8 cellular contexts compared by ENCODE assay signal in the genomic region with DNA sequence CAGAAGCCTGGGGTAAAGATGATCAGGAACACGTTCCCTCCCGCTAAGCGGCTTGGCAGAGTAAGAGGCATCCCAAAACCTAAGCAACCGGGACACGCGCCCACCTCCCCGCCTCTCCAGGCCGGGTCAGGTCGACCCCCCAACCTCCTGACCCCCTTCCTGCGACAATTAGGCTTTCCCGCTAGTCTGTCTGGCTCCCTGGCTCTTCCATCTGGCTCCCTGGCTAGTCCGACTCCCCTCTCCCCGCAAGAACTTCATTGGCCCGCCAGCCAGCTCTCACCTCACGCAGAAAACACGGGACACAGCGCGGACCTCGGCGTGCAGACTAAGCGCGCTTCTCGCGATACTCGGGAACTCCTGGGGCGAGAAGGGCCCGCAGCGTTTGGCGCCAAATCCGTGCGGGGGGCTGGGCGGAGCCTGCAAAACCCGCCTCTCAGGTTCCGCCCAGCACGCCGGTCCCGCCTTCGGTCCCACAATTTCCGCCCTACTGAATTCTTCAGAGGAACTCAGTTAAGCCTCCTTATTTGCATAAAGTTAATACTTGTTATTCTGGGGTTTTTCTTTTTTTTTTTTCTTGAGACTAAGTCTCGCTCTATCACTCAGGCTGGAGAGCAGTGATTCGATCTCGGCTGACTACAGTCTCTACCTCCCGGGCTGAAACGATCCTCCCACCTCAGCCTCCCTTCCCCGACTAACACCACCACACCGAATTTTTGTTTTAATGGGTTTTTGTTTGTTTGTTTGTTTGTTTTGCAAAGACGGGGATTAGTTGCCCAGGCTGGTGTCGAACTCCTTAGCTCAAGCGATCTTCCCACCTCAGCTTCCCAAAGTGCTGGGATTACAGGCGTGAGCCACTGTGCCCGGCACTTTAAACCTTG. TPM values are rescaled to one million over a fixed set of nuclear protein-coding genes. Genes with fewer than 3 reads are reported as not detected.
DNase-seq lines count a peak whose midpoint lies in the region; ATAC-seq and TF ChIP-seq lines count a peak whose summit lies in the region.

A gene with protein sequence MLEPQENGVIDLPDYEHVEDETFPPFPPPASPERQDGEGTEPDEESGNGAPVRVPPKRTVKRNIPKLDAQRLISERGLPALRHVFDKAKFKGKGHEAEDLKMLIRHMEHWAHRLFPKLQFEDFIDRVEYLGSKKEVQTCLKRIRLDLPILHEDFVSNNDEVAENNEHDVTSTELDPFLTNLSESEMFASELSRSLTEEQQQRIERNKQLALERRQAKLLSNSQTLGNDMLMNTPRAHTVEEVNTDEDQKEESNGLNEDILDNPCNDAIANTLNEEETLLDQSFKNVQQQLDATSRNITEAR (minus strand): TSS at position 327 of the 878 bp plus-strand sequence. CDS start 3,738 bp downstream, outside the sequence.

- peaks cover 13% of the 10 kb centered on the region for H3K36me3 ChIP-seq in HUES48 (ENCODE audit: control insufficient read depth, insufficient read depth, low read length)
- peaks cover 20% of the 10 kb centered on the region for H3K36me3 ChIP-seq in NT2/D1 (ENCODE audit: insufficient read depth, insufficient read length, low read length)
- peaks cover 9% of the 10 kb centered on the region for H3K36me3 ChIP-seq in endodermal cell (ENCODE audit: control insufficient read depth, insufficient read depth, low read length)
- H3K36me3 ChIP-seq in mesendoderm (ENCODE audit: control insufficient read depth, insufficient read depth, low read length) = no peaks in the 10 kb centered on the region

- H2AK5ac ChIP-seq in mesendoderm (ENCODE audit: low read length) = peak within 1 kb of the TSS; percentile 94

- H3K9me3 Mint-ChIP-seq in Calu3 (ENCODE audit: low read depth, unreplicated experiment) (no peaks in the 10 kb centered on the region), endodermal cell (no peaks in the 10 kb centered on the region)
- no peaks in the 10 kb centered on the region for H3K9me3 Mint-ChIP-seq in activated CD8-positive, alpha-beta memory T cell treated with anti-CD3 and anti-CD28 coated beads, Interleukin-2, amount 10 ng/mL, durations not matched to agents 7 days and 5 days (ENCODE audit: low read depth)

- H3K79me2 ChIP-seq in mesendoderm (ENCODE audit: control insufficient read depth, insufficient read depth, low read length) = peaks cover 7% of the 10 kb centered on the region

- intact Hi-C loops in Calu3 (cut with micrococcal nuclease; ENCODE audit: unreplicated experiment) = loop anchor here (1.0 kb wide), 1 partner anchor 30 kb away; the partner anchor contains the start of gene MAP2K1

- H3K27me3 ChIP-seq in HUES48 (ENCODE audit: control insufficient read depth, insufficient read depth, low read length) (no peaks in the 10 kb centered on the region), NT2/D1 (ENCODE audit: insufficient read depth, insufficient read length) (no peaks in the 10 kb centered on the region), endodermal cell (ENCODE audit: control insufficient read depth, insufficient read depth, low read length, poor library complexity, severe bottlenecking) (no peaks in the 10 kb centered on the region), mesendoderm (ENCODE audit: insufficient read depth, low read length, poor library complexity) (no peaks in the 10 kb centered on the region)

- peak within 1 kb of the TSS; percentile 99 for H3K4me3 Mint-ChIP-seq in Calu3 (ENCODE audit: low read depth, unreplicated experiment)
- H3K4me3 Mint-ChIP-seq in activated CD8-positive, alpha-beta memory T cell treated with anti-CD3 and anti-CD28 coated beads, Interleukin-2, amount 10 ng/mL, durations not matched to agents 7 days and 5 days = peak within 1 kb of the TSS; percentile 93
- peak within 1 kb of the TSS; percentile 91 for H3K4me3 Mint-ChIP-seq in endodermal cell

- H3K9ac ChIP-seq in HUES48 (ENCODE audit: low read depth, low read length) = peak within 1 kb of the TSS; percentile 94
- H3K9ac ChIP-seq in NT2/D1 (ENCODE audit: insufficient read length, low read depth) = peak within 1 kb of the TSS; percentile 99
- peak within 1 kb of the TSS; percentile 87 for H3K9ac ChIP-seq in endodermal cell (ENCODE audit: extremely low read depth, low read length, poor library complexity, severe bottlenecking)
- H3K9ac ChIP-seq in mesendoderm (ENCODE audit: low read length) = peak within 1 kb of the TSS; percentile 97

- H3K18ac ChIP-seq in mesendoderm (ENCODE audit: low read length) = peak within 1 kb of the TSS; percentile 81

- no TSS peak for BruUV-seq in Calu3 (replicated peaks; lab: Mats Ljungman, UMichigan)

- H3K27ac Mint-ChIP-seq in Calu3 (ENCODE audit: unreplicated experiment) (peak within 1 kb of the TSS; percentile 98), endodermal cell (peak within 1 kb of the TSS; percentile 98)
- H3K27ac Mint-ChIP-seq in activated CD8-positive, alpha-beta memory T cell treated with anti-CD3 and anti-CD28 coated beads, Interleukin-2, amount 10 ng/mL, durations not matched to agents 7 days and 5 days = peak within 1 kb of the TSS; percentile 97

- H4K5ac ChIP-seq in mesendoderm (ENCODE audit: low read length) = peak within 1 kb of the TSS; percentile 91

- peak within 1 kb of the TSS; percentile 95 for H3K4me2 ChIP-seq in mesendoderm (ENCODE audit: low read length)

- peak within 1 kb of the TSS; percentile 45 for H3K4ac ChIP-seq in mesendoderm (ENCODE audit: low read depth, low read length)

- peak within 1 kb of the TSS; percentile 77 for H2BK120ac ChIP-seq in mesendoderm (ENCODE audit: low read depth, low read length)

- H3K27me3 Mint-ChIP-seq in Calu3 (ENCODE audit: unreplicated experiment) (no peaks in the 10 kb centered on the region), endodermal cell (ENCODE audit: insufficient read depth) (no peaks in the 10 kb centered on the region)
- no peaks in the 10 kb centered on the region for H3K27me3 Mint-ChIP-seq in activated CD8-positive, alpha-beta memory T cell treated with anti-CD3 and anti-CD28 coated beads, Interleukin-2, amount 10 ng/mL, durations not matched to agents 7 days and 5 days

- H3K9me3 ChIP-seq in HUES48 (ENCODE audit: control insufficient read depth, insufficient read depth, low read length) (no peaks in the 10 kb centered on the region), NT2/D1 (ENCODE audit: insufficient read depth, low read length) (no peaks in the 10 kb centered on the region), endodermal cell (ENCODE audit: control insufficient read depth, low read length) (no peaks in the 10 kb centered on the region)

- H3K4me3 ChIP-seq in HUES48 (ENCODE audit: low read depth, low read length) (peak within 1 kb of the TSS; percentile 97), NT2/D1 (ENCODE audit: insufficient read length, low read depth) (peak within 1 kb of the TSS; percentile 93), endodermal cell (ENCODE audit: low read length) (peak within 1 kb of the TSS; percentile 95), mesendoderm (ENCODE audit: low read length) (peak within 1 kb of the TSS; percentile 67)

- WGBS in endodermal cell (ENCODE audit: insufficient coverage in 1 of 2, insufficient read length in 1 of 2), 2 experiments = 12 to 19% methylated on average over 27 to 47 of the region's 51 CpGs
- WGBS in mesendoderm (ENCODE audit: extremely low coverage, insufficient coverage, low lambda C conversion rate) = no CpG with 5 or more reads among the region's 51 CpGs

- peaks cover 25% of the 10 kb centered on the region for H3K36me3 Mint-ChIP-seq in Calu3 (ENCODE audit: insufficient read depth, unreplicated experiment)
- peaks cover 27% of the 10 kb centered on the region for H3K36me3 Mint-ChIP-seq in activated CD8-positive, alpha-beta memory T cell treated with anti-CD3 and anti-CD28 coated beads, Interleukin-2, amount 10 ng/mL, durations not matched to agents 7 days and 5 days
- H3K36me3 Mint-ChIP-seq in endodermal cell (ENCODE audit: low read depth) = peaks cover 16% of the 10 kb centered on the region

- H3K4me1 ChIP-seq in HUES48 (ENCODE audit: control insufficient read depth, insufficient read depth, low read length) = 0 out of 2 replicates have a peak, but pooled peaks cover 6% of the 10 kb centered on the region
- H3K4me1 ChIP-seq in NT2/D1 (ENCODE audit: insufficient read depth, insufficient read length) = no peaks in the 10 kb centered on the region
- no peaks in the 10 kb centered on the region for H3K4me1 ChIP-seq in endodermal cell (ENCODE audit: control insufficient read depth, insufficient read depth, low read length)
- peaks cover 3% of the 10 kb centered on the region for H3K4me1 ChIP-seq in mesendoderm (ENCODE audit: control insufficient read depth, low read depth, low read length)

- H3K27ac ChIP-seq in HUES48 (ENCODE audit: low read depth, low read length) (peak within 1 kb of the TSS; percentile 77), endodermal cell (ENCODE audit: low read depth, low read length) (peak within 1 kb of the TSS; percentile 19), mesendoderm (ENCODE audit: low read depth, low read length) (peak within 1 kb of the TSS; percentile 51)

- TF ChIP-seq CTCF in Calu3 (IDR thresholded peaks at IDR 0.05; ENCODE audit: unreplicated experiment) (no peak), endodermal cell (conservative IDR thresholded peaks at IDR 0.05) (no peak)

- H3K56ac ChIP-seq in mesendoderm (ENCODE audit: low read length) = peak within 1 kb of the TSS; percentile 99

- DNase-seq in Calu3 (peak; percentile 98), NT2/D1 (ENCODE audit: low read depth, low spot score) (peak; percentile 94), endodermal cell (peak; percentile 98), mesendoderm (peak; percentile 98)
- peak; percentile 99 for DNase-seq in activated CD8-positive, alpha-beta memory T cell treated with anti-CD3 and anti-CD28 coated beads, Interleukin-2, amount 10 ng/mL, durations not matched to agents 7 days and 5 days
- peak; percentile 92 for DNase-seq in stimulated activated CD8-positive, alpha-beta memory T cell treated with anti-CD3 and anti-CD28 coated beads, Interleukin-12 subunit alpha, Interleukin-12 subunit beta, amount 100 ng/mL, for 4 hours (ENCODE audit: low read depth)

- H2BK5ac ChIP-seq in mesendoderm (ENCODE audit: low read length) = peak within 1 kb of the TSS; percentile 45

- ATAC-seq in GM21423 (IDR thresholded peaks at IDR 0.05; ENCODE audit: unreplicated experiment) = peak; percentile 94
- peak; percentile 97 for ATAC-seq in activated CD8-positive, alpha-beta memory T cell treated with anti-CD3 and anti-CD28 coated beads, Interleukin-2, amount 10 ng/mL, durations not matched to agents 7 days and 5 days

- peaks cover 32% of the 10 kb centered on the region for H3K4me1 Mint-ChIP-seq in Calu3 (ENCODE audit: low read depth, unreplicated experiment)
- peaks cover 30% of the 10 kb centered on the region for H3K4me1 Mint-ChIP-seq in activated CD8-positive, alpha-beta memory T cell treated with anti-CD3 and anti-CD28 coated beads, Interleukin-2, amount 10 ng/mL, durations not matched to agents 7 days and 5 days
- H3K4me1 Mint-ChIP-seq in endodermal cell = peaks cover 6% of the 10 kb centered on the region

- H3K23ac ChIP-seq in mesendoderm (ENCODE audit: low read length) = peak within 1 kb of the TSS; percentile 81

- CTCF ChIA-PET in Calu3 (lab: Charles Lee) = interaction anchor here (0.7 to 1.3 kb wide), 4 partner anchors 30 to 864 kb away, joined by 3 to 5 read pairs (median 4); partner anchors contain the start of gene MAP2K1
- CTCF ChIA-PET in activated CD8-positive, alpha-beta memory T cell treated with anti-CD3 and anti-CD28 coated beads, Interleukin-2, amount 10 ng/mL, durations not matched to agents 7 days and 5 days (lab: Charles Lee) = interaction anchor here (0.6 to 5.1 kb wide), 5 partner anchors 13 to 142 kb away, joined by 3 to 52 read pairs (median 5); partner anchors contain the start of genes MAP2K1 and SNAPC5

- peak within 1 kb of the TSS; percentile 8 for H2BK15ac ChIP-seq in mesendoderm (replicated peaks; ENCODE audit: low read depth)

- peak within 1 kb of the TSS; percentile 81 for H4K8ac ChIP-seq in mesendoderm (ENCODE audit: low read depth, low read length)

- peaks cover 8% of the 10 kb centered on the region for H3K79me1 ChIP-seq in mesendoderm (ENCODE audit: low read length)

RNA-seq across cellular contexts. Expression of the gene that starts here (rescaled TPM):
- total RNA-seq in Calu3 (2022) (19.8 and 27.0 TPM in 2 replicates), endodermal cell (10 to 100 TPM; 19.7 to 25.5 TPM)
- 10 to 100 TPM; 34.3 to 40.2 TPM for total RNA-seq in activated CD8-positive, alpha-beta memory T cell treated with anti-CD3 and anti-CD28 coated beads, Interleukin-2, amount 10 ng/mL, durations not matched to agents 7 days and 5 days
- 21.3 TPM for polyA plus RNA-seq in endodermal cell (2013, experiment 1 of 2)
- 22.4 TPM for polyA plus RNA-seq in endodermal cell (2013, experiment 2 of 2)
- polyA plus RNA-seq in mesendoderm (2013, experiment 1 of 2) = 31.4 TPM
- polyA plus RNA-seq in mesendoderm (2013, experiment 2 of 2) = 31.9 TPM

Comparison
In these comparisons a context has a peak if more than half of its experiments do, and no peak if none do; other contexts are left out.
1. Peak in every context shown above with its lines: DNase-seq, ATAC-seq, H3K4me3 ChIP-seq and H3K27ac ChIP-seq.
2. H3K27ac ChIP-seq: peak in every context shown above with its lines; median percentile 77 in HUES48; 51 in mesendoderm; 19 in endodermal cell.